Comparison of ENCODE assay signal across 8 cellular contexts in genomic region chr12:57230381-57231155, GRCh38. TPM values are rescaled to one million over a fixed set of nuclear protein-coding genes. Genes with fewer than 3 reads are reported as not detected.
DNase-seq lines count a peak whose midpoint lies in the region; ATAC-seq and TF ChIP-seq lines count a peak whose summit lies in the region.

No MANE protein-coding gene starts in this region.

- in situ Hi-C loops in ACHN (cut with HindIII; ENCODE audit: low pct_ligation_motif_present, low pct_unique_long_range_greater_than_20kb, low sequenced_read_pairs), result no loop called here

- peak; percentile 47 for DNase-seq in EH (ENCODE audit: low read depth)
- DNase-seq in Peyer's patch, result no peak
- no peak for DNase-seq in esophagus squamous epithelium (lab: John Stamatoyannopoulos, UW)
- DNase-seq in ovary, result no peak
- no peak for DNase-seq in ACHN

- intact Hi-C loops in esophagus squamous epithelium (cut with DNase I), result no loop called here
- intact Hi-C loops in ovary (cut with DNase I), result no loop called here

- H3K27ac ChIP-seq in Peyer's patch (peak overlapping the region in 3 of 4 donors; percentile 50 to 80 (median 66)), esophagus squamous epithelium (peak overlapping the region; percentile 74 to 85 (median 78)), ovary (no peak overlapping the region)

- H3K4me1 ChIP-seq in Peyer's patch (peaks cover 0 to 22% (median 17%) of the 10 kb centered on the region in 4 donors), esophagus squamous epithelium (peaks cover 25 to 91% (median 33%) of the 10 kb centered on the region in 3 donors), ovary (ENCODE audit: insufficient read depth) (peaks cover 7% of the 10 kb centered on the region)

- H3K4me3 ChIP-seq in Peyer's patch, result peak overlapping the region; percentile 45 to 75 (median 65)
- peak overlapping the region; percentile 67 to 84 (median 70) for H3K4me3 ChIP-seq in esophagus squamous epithelium
- peak overlapping the region; percentile 66 for H3K4me3 ChIP-seq in ovary

- no peak for TF ChIP-seq POLR2A in Peyer's patch (IDR thresholded peaks at IDR 0.05)
- TF ChIP-seq POLR2A in esophagus squamous epithelium (IDR thresholded peaks at IDR 0.05), result no peak
- TF ChIP-seq POLR2A in ovary (IDR thresholded peaks at IDR 0.05), result no peak

- no peaks in the 10 kb centered on the region for H3K9me3 ChIP-seq in Peyer's patch
- H3K9me3 ChIP-seq in esophagus squamous epithelium, result no peaks in the 10 kb centered on the region
- no peaks in the 10 kb centered on the region for H3K9me3 ChIP-seq in ovary

- ATAC-seq in GM21737 (IDR thresholded peaks at IDR 0.05; ENCODE audit: unreplicated experiment) (no peak), GM18520 (IDR thresholded peaks at IDR 0.05; ENCODE audit: unreplicated experiment) (no peak), HG02870 (IDR thresholded peaks at IDR 0.05; ENCODE audit: unreplicated experiment) (no peak)

- no peak for TF ChIP-seq EP300 in ovary (IDR thresholded peaks at IDR 0.05)

- TF ChIP-seq CTCF in Peyer's patch (IDR thresholded peaks at IDR 0.05) (no peak), esophagus squamous epithelium (IDR thresholded peaks at IDR 0.05) (no peak), ovary (IDR thresholded peaks at IDR 0.05) (no peak)

- H3K36me3 ChIP-seq in Peyer's patch (peaks cover 0 to 28% (median 0%) of the 10 kb centered on the region in 3 donors), esophagus squamous epithelium (peaks cover 15 to 43% (median 31%) of the 10 kb centered on the region in 3 donors), ovary (no peaks in the 10 kb centered on the region)

- H3K27me3 ChIP-seq in Peyer's patch (peaks cover 0 to 10% of the 10 kb centered on the region in 2 donors), esophagus squamous epithelium (peaks cover 0 to 24% (median 4%) of the 10 kb centered on the region in 4 donors), ovary (no peaks in the 10 kb centered on the region)

- WGBS in esophagus squamous epithelium, 2 donors, result 48 to 84% methylated on average over 4 to 9 of the region's 10 CpGs
- 29 to 38% (median 33%) methylated on average over 10 of the region's 10 CpGs for WGBS in ovary, 3 donors

RNA-seq across cellular contexts. Expression of gene SHMT2, which starts 1.1 kb away (rescaled TPM):
- total RNA-seq in Peyer's patch (10 to 100 TPM; 34.4 to 72.6 (median 36.3) TPM), esophagus squamous epithelium (100 to 1,000 TPM in 1 of 4 donors, 10 to 100 TPM in 3; 56.1 to 104 (median 76.6) TPM), ovary (100 to 1,000 TPM in 1 of 7 donors, 10 to 100 TPM in 6; 32.3 to 185 (median 46.6) TPM)
- 10 to 100 TPM; 23.0 to 34.7 TPM for polyA plus RNA-seq in ovary

RNA-seq across cellular contexts. Expression of gene NXPH4, which starts 14.0 kb away (rescaled TPM):
- total RNA-seq in Peyer's patch (not detected), esophagus squamous epithelium (1 to 10 TPM in 2 of 4 donors, under 1 TPM in 2; 0.21 to 5.0 (median 2.5) TPM), ovary (under 1 TPM in 1 of 7 donors, not detected in 6; 0.20 TPM)
- under 1 TPM in 1 of 2 donors, not detected in 1; 0.13 TPM for polyA plus RNA-seq in ovary

RNA-seq across cellular contexts. Expression of gene STAC3, which starts 20.4 kb away (rescaled TPM):
- total RNA-seq in Peyer's patch (1 to 10 TPM; 1.9 to 6.6 (median 2.4) TPM), esophagus squamous epithelium (under 1 TPM; 0.29 to 0.95 (median 0.47) TPM), ovary (1 to 10 TPM in 6 of 7 donors, under 1 TPM in 1; 0.66 to 2.3 (median 1.8) TPM)
- polyA plus RNA-seq in ovary, result 1 to 10 TPM in 1 of 2 donors, under 1 TPM in 1; 0.77 to 2.9 TPM

Comparison
In these comparisons a context has a peak if more than half of its experiments do, and no peak if none do; other contexts are left out.
1. H3K27ac ChIP-seq: peak in Peyer's patch (3 of 4) and esophagus squamous epithelium (4 of 4); none in ovary (0 of 2).
2. Peak in every context shown above with its lines, with median percentiles within 50 percentile points of each other: H3K4me3 ChIP-seq.